Comparison of ENCODE assay signal across 9 cellular contexts in genomic region chr2:120735750-120736170, GRCh38. TPM values are rescaled to one million over a fixed set of nuclear protein-coding genes. Genes with fewer than 3 reads are reported as not detected.
DNase-seq lines count a peak whose midpoint lies in the region; ATAC-seq, FAIRE-seq and TF ChIP-seq lines count a peak whose summit lies in the region.
"Had no signal": no experiment of that assay in that cellular context is flagged by ENCODE, and none has a peak within 500 bp of the region (broad histone marks: within the 10 kb centered on the region; RNA-seq: fewer than 3 reads in every experiment).

Gene GLI2 (plus strand): TSS chr2:120735868. CDS start chr2:120797321, 61,453 bp downstream.

- H3K4me3 Mint-ChIP-seq in Calu3 (ENCODE audit: low read depth, unreplicated experiment) (peak within 1 kb of the TSS; percentile 87), astrocyte (ENCODE audit: unreplicated experiment) (peak within 1 kb of the TSS; percentile 92)
- H3K4me3 Mint-ChIP-seq: activated B cell treated with CpG ODN at 0.5 μM for 24 hours had no signal

- no peaks in the 10 kb centered on the region for H3K36me3 ChIP-seq in astrocyte (ENCODE audit: insufficient read depth, low read length)

- TF ChIP-seq CTCF in Calu3 (IDR thresholded peaks at IDR 0.05; ENCODE audit: unreplicated experiment) (peak; percentile 82), astrocyte (IDR thresholded peaks at IDR 0.05; ENCODE audit: insufficient read depth, low read depth, low read length) (peak; percentile 13)

- H3K4me3 ChIP-seq in astrocyte (ENCODE audit: insufficient read depth, low read depth, low read length): peak within 1 kb of the TSS; percentile 76

- DNase-seq in Calu3 (peak; percentile 84), HCEC 1CT (peak; percentile 91), NCI-H748 treated with DMSO at 0.1 percent for 48 hours (lab: John Stamatoyannopoulos, UW) (peak; percentile 7), astrocyte (ENCODE audit: low read depth) (peak; percentile 77), hypothalamus (lab: John Stamatoyannopoulos, UW) (peak in 38 of 51 donors; percentile 12 to 74 (median 56)), sciatic nerve (ENCODE audit: low spot score) (peak; percentile 87)
- DNase-seq: activated B cell treated with CpG ODN at 0.5 μM for 24 hours had no signal

- FAIRE-seq in astrocyte (lab: Jason Lieb, UNC): no peak

- H3K79me2 ChIP-seq in astrocyte (ENCODE audit: insufficient read depth, low read length): peaks cover 48% of the 10 kb centered on the region

- no peaks in the 10 kb centered on the region for H3K27me3 ChIP-seq in astrocyte (ENCODE audit: insufficient read depth, low read length)

- CTCF ChIA-PET in Calu3 (lab: Charles Lee): interaction anchor here (0.7 to 2.1 kb wide), 4 partner anchors 23 to 336 kb away, joined by 4 to 7 read pairs (median 4); no protein-coding TSS in a partner anchor

- H3K9me3 Mint-ChIP-seq in Calu3 (ENCODE audit: low read depth, unreplicated experiment) (no peaks in the 10 kb centered on the region), astrocyte (ENCODE audit: unreplicated experiment) (no peaks in the 10 kb centered on the region)
- H3K9me3 Mint-ChIP-seq: activated B cell treated with CpG ODN at 0.5 μM for 24 hours had no signal

- peaks cover 31% of the 10 kb centered on the region for H3K4me1 ChIP-seq in astrocyte (ENCODE audit: insufficient read depth, low read length)

- H3K27ac ChIP-seq in astrocyte (ENCODE audit: low read depth, low read length): peak within 1 kb of the TSS; percentile 90

- H3K4me2 ChIP-seq in astrocyte (ENCODE audit: low read length): peak within 1 kb of the TSS; percentile 92

- H4K20me1 ChIP-seq in astrocyte (ENCODE audit: insufficient read depth, low read length): peaks cover 18% of the 10 kb centered on the region

- H3K4me1 Mint-ChIP-seq in Calu3 (ENCODE audit: low read depth, unreplicated experiment) (peaks cover 10% of the 10 kb centered on the region), astrocyte (ENCODE audit: low read depth, unreplicated experiment) (peaks cover 28% of the 10 kb centered on the region)

- peak within 1 kb of the TSS; percentile 77 for H2AFZ ChIP-seq in astrocyte (ENCODE audit: low read depth, low read length)

- H3K27ac Mint-ChIP-seq in Calu3 (ENCODE audit: unreplicated experiment): no peak within 1 kb of the TSS
- H3K27ac Mint-ChIP-seq in astrocyte (ENCODE audit: unreplicated experiment): peak within 1 kb of the TSS; percentile 89
- H3K27ac Mint-ChIP-seq: activated B cell treated with CpG ODN at 0.5 μM for 24 hours had no signal

- H3K36me3 Mint-ChIP-seq in Calu3 (ENCODE audit: insufficient read depth, unreplicated experiment): peaks cover 19% of the 10 kb centered on the region
- H3K36me3 Mint-ChIP-seq in astrocyte (ENCODE audit: low read depth, unreplicated experiment): peaks cover 18% of the 10 kb centered on the region

- BruUV-seq in Calu3 (replicated peaks; lab: Mats Ljungman, UMichigan): no TSS peak

- intact Hi-C loops in Calu3 (cut with micrococcal nuclease; ENCODE audit: unreplicated experiment): loop anchor here (5.0 kb wide), 1 partner anchor 212 kb away; no protein-coding TSS in a partner anchor
- intact Hi-C loops in sciatic nerve (cut with DNase I): no loop called here

- H3K9me3 ChIP-seq in astrocyte (ENCODE audit: insufficient read depth, low read depth, low read length): no peaks in the 10 kb centered on the region

- ATAC-seq in sciatic nerve: peak; percentile 67
- no peak for ATAC-seq in HG02798 (IDR thresholded peaks at IDR 0.05; ENCODE audit: poor library complexity, unreplicated experiment)
- ATAC-seq in HG02588 (IDR thresholded peaks at IDR 0.05; ENCODE audit: unreplicated experiment): no peak

- H3K9ac ChIP-seq in astrocyte (ENCODE audit: low read length): peak within 1 kb of the TSS; percentile 90

- peaks cover 64% of the 10 kb centered on the region for H3K27me3 Mint-ChIP-seq in Calu3 (ENCODE audit: unreplicated experiment)
- H3K27me3 Mint-ChIP-seq in astrocyte (ENCODE audit: low read depth, unreplicated experiment): no peaks in the 10 kb centered on the region

RNA-seq across cellular contexts. Expression of gene GLI2, which starts in this region (rescaled TPM):
- total RNA-seq in Calu3 (2022): 1.4 and 1.6 TPM in 2 replicates
- total RNA-seq in astrocyte: 42.9 and 44.5 TPM in 2 replicates
- 14.4 TPM for total RNA-seq in sciatic nerve
- total RNA-seq: activated B cell treated with CpG ODN at 0.5 μM for 24 hours had no signal

Comparison
In these comparisons a context has a peak if more than half of its experiments do, and no peak if none do; other contexts are left out.
1. DNase-seq: peak in every context shown above with its lines; median percentile 91 in HCEC 1CT; 87 in sciatic nerve; 84 in Calu3; 77 in astrocyte; 56 in hypothalamus; 7 in NCI-H748 treated with DMSO at 0.1 percent for 48 hours.